ENCODE assay signal across 21 cellular contexts in genomic region chr14:64463198-64463597, GRCh38. TPM values are rescaled to one million over a fixed set of nuclear protein-coding genes. Genes with fewer than 3 reads are reported as not detected.
DNase-seq lines count a peak whose midpoint lies in the region; ATAC-seq, FAIRE-seq and TF ChIP-seq lines count a peak whose summit lies in the region.
"Had no signal": no experiment of that assay in that cellular context is flagged by ENCODE, and none has a peak within 500 bp of the region (broad histone marks: within the 10 kb centered on the region; RNA-seq: fewer than 3 reads in every experiment).

No MANE protein-coding gene starts in this region.

- no peaks in the 10 kb centered on the region for H3K27me3 Mint-ChIP-seq in naive B cell
- no peaks in the 10 kb centered on the region for H3K27me3 Mint-ChIP-seq in CD8-positive, alpha-beta T cell (ENCODE audit: low read depth)
- H3K27me3 Mint-ChIP-seq: CD4-positive, alpha-beta T cell had no signal

- H3K36me3 ChIP-seq in CD8-positive, alpha-beta T cell (ENCODE audit: insufficient read depth, low read length), result no peaks in the 10 kb centered on the region

- peak overlapping the region in 7 of 8 donors; percentile 12 to 92 (median 69) for H3K4me3 Mint-ChIP-seq in naive B cell
- no peak overlapping the region for H3K4me3 Mint-ChIP-seq in CD8-positive, alpha-beta T cell

- ATAC-seq in GM19351 (IDR thresholded peaks at IDR 0.05; ENCODE audit: unreplicated experiment), result peak; percentile 58
- ATAC-seq in HG03575 (IDR thresholded peaks at IDR 0.05; ENCODE audit: extremely low read depth, insufficient number of reproducible peaks, low FRiP score, unreplicated experiment), result peak; percentile 40
- ATAC-seq in naive B cell (ENCODE audit: low read depth in 2 of 2), result no peak
- ATAC-seq in CD8-positive, alpha-beta T cell, result no peak
- ATAC-seq in HG03175 (IDR thresholded peaks at IDR 0.05; ENCODE audit: unreplicated experiment), result no peak
- ATAC-seq: heart left ventricle, left cardiac atrium had no signal

- peak; percentile 79 for FAIRE-seq in GM12892 (lab: Jason Lieb, UNC)

- peaks cover 0 to 12% of the 10 kb centered on the region in 2 donors for H3K36me3 Mint-ChIP-seq in naive B cell
- peaks cover 14% of the 10 kb centered on the region for H3K36me3 Mint-ChIP-seq in CD8-positive, alpha-beta T cell

- POLR2A ChIA-PET in CD8-positive, alpha-beta T cell (lab: Charles Lee), result interaction anchor here (0.6 kb wide), 1 partner anchor 166 kb away, joined by 6 read pairs; no protein-coding TSS in a partner anchor

- intact Hi-C loops in CD8-positive, alpha-beta T cell (cut with DNase I, micrococcal nuclease), result no loop called here

- H3K27ac Mint-ChIP-seq in naive B cell, result peak overlapping the region in 2 of 6 donors; percentile 68 to 81
- no peak overlapping the region for H3K27ac Mint-ChIP-seq in CD8-positive, alpha-beta T cell
- H3K27ac Mint-ChIP-seq: CD4-positive, alpha-beta T cell had no signal

- no peak for TF ChIP-seq POLR2A in GM12892 (IDR thresholded peaks at IDR 0.05; ENCODE audit: low read depth, low read length)

- H3K27me3 ChIP-seq in CD8-positive, alpha-beta T cell (ENCODE audit: insufficient read depth, low read length), result no peaks in the 10 kb centered on the region
- H3K27me3 ChIP-seq: SJCRH30 had no signal

- peaks cover 31 to 48% (median 42%) of the 10 kb centered on the region in 3 donors for H3K4me1 Mint-ChIP-seq in naive B cell
- H3K4me1 Mint-ChIP-seq in CD8-positive, alpha-beta T cell (ENCODE audit: low read depth), result peaks cover 33% of the 10 kb centered on the region

- DNase-seq in GM12892 (ENCODE audit: insufficient read length) (no peak), naive B cell (peak; percentile 22), NCI-H2107 (lab: John Stamatoyannopoulos, UW) (no peak), NCI-H2081 (lab: John Stamatoyannopoulos, UW) (no peak)
- no peak for DNase-seq in CD8-positive, alpha-beta T cell
- DNase-seq: activated naive CD4-positive, alpha-beta T cell treated with anti-CD3 and anti-CD28 coated beads, Interleukin-2, amount 50 U/mL, for 16 hours; anterior cingulate cortex; CD4-positive, alpha-beta T cell; heart left ventricle; KBM-7; left cardiac atrium; NCI-H1694 treated with DMSO at 0.1 percent for 48 hours; NCI-H748 treated with DMSO at 0.1 percent for 48 hours; nucleus accumbens; SJCRH30; stimulated activated naive CD4-positive, alpha-beta T cell; T-helper 1 cell had no signal

- H3K4me3 ChIP-seq in CD8-positive, alpha-beta T cell (ENCODE audit: low read depth, low read length), result no peak overlapping the region
- H3K4me3 ChIP-seq: heart left ventricle, SJCRH30, skin epidermis had no signal

- H3K9me3 Mint-ChIP-seq in naive B cell, result no peaks in the 10 kb centered on the region
- no peaks in the 10 kb centered on the region for H3K9me3 Mint-ChIP-seq in CD8-positive, alpha-beta T cell
- H3K9me3 Mint-ChIP-seq: CD4-positive, alpha-beta T cell had no signal

- H3K9me3 ChIP-seq in CD8-positive, alpha-beta T cell (ENCODE audit: low read length), result no peaks in the 10 kb centered on the region
- H3K9me3 ChIP-seq: heart left ventricle, SJCRH30 had no signal

- H3K27ac ChIP-seq in CD8-positive, alpha-beta T cell (ENCODE audit: low read depth, low read length), result no peak overlapping the region
- H3K27ac ChIP-seq: heart left ventricle, SJCRH30, skin epidermis had no signal

- no peak for TF ChIP-seq CTCF in CD8-positive, alpha-beta T cell (IDR thresholded peaks at IDR 0.05)

- CTCF ChIA-PET in CD8-positive, alpha-beta T cell (lab: Charles Lee), result interaction anchor here (0.8 to 2.4 kb wide), 7 partner anchors 14 to 75 kb away, joined by 3 to 10 read pairs (median 9); partner anchors contain the start of gene MTHFD1

- H3K4me1 ChIP-seq in CD8-positive, alpha-beta T cell (ENCODE audit: insufficient read depth, low read length), result peaks cover 19% of the 10 kb centered on the region

RNA-seq across cellular contexts. Expression of gene AKAP5, which starts 2.1 kb away (rescaled TPM):
- 3.4 TPM for polyA plus RNA-seq in GM12892 (2012; ENCODE audit: missing spikeins)
- under 1 TPM in 5 of 6 donors, not detected in 1; 0.13 to 0.53 (median 0.31) TPM for polyA plus RNA-seq in naive B cell (ENCODE audit: low read depth in 6 of 6)
- 1 to 10 TPM; 3.7 TPM for total RNA-seq in CD8-positive, alpha-beta T cell

RNA-seq across cellular contexts. Expression of gene ZBTB25, which starts 40.4 kb away (rescaled TPM):
- polyA plus RNA-seq in GM12892 (2012; ENCODE audit: missing spikeins), result 20.4 TPM
- polyA plus RNA-seq in naive B cell (ENCODE audit: low read depth in 6 of 6), result 10 to 100 TPM; 16.7 to 26.4 (median 22.3) TPM
- total RNA-seq in CD8-positive, alpha-beta T cell, result 10 to 100 TPM; 42.3 to 43.8 TPM

RNA-seq across cellular contexts. Expression of gene ZBTB1, which starts 41.4 kb away (rescaled TPM):
- 69.6 TPM for polyA plus RNA-seq in GM12892 (2012; ENCODE audit: missing spikeins)
- polyA plus RNA-seq in naive B cell (ENCODE audit: low read depth in 6 of 6), result 100 to 1,000 TPM in 1 of 6 donors, 10 to 100 TPM in 5; 54.4 to 103 (median 76.5) TPM
- 100 to 1,000 TPM; 200 to 205 TPM for total RNA-seq in CD8-positive, alpha-beta T cell

Comparison
In these comparisons a context has a peak if more than half of its experiments do, and no peak if none do; other contexts are left out.
1. ATAC-seq: peak in GM19351 (single experiment) and HG03575 (single experiment); none in naive B cell (0 of 2), CD8-positive, alpha-beta T cell (single experiment) and HG03175 (single experiment).